In genomic region chr22:18147791-18148507, GRCh38 we compare ENCODE assay signal across 24 cellular contexts. TPM values are rescaled to one million over a fixed set of nuclear protein-coding genes. Genes with fewer than 3 reads are reported as not detected.
DNase-seq lines count a peak whose midpoint lies in the region; ATAC-seq and TF ChIP-seq lines count a peak whose summit lies in the region.
"Had no signal": no experiment of that assay in that cellular context is flagged by ENCODE, and none has a peak within 500 bp of the region (broad histone marks: within the 10 kb centered on the region; RNA-seq: fewer than 3 reads in every experiment).

No MANE protein-coding gene starts in this region.

- no peak overlapping the region for H3K4me3 ChIP-seq in CD4-positive, CD25-positive, alpha-beta regulatory T cell (ENCODE audit: low read depth, low read length)
- no peak overlapping the region for H3K4me3 ChIP-seq in CD8-positive, alpha-beta T cell (ENCODE audit: low read depth, low read length)
- H3K4me3 ChIP-seq in adipocyte (ENCODE audit: low read length) = peak overlapping the region; percentile 92
- H3K4me3 ChIP-seq: transverse colon had no signal

- H3K4me1 Mint-ChIP-seq in CD4-positive, CD25-positive, alpha-beta regulatory T cell = peaks cover 20 to 47% (median 37%) of the 10 kb centered on the region in 4 donors
- H3K4me1 Mint-ChIP-seq in CD8-positive, alpha-beta T cell (ENCODE audit: low read depth) = peaks cover 36% of the 10 kb centered on the region
- H3K4me1 Mint-ChIP-seq in nephron = no peaks in the 10 kb centered on the region
- H3K4me1 Mint-ChIP-seq in T-helper 2 cell treated with Interferon-gamma antibody and Interleukin-4, amounts not matched to agents 5 μg/mL and 100 μg/mL, for 36 hours (ENCODE audit: low read depth) = peaks cover 40% of the 10 kb centered on the region

- no peak for TF ChIP-seq CTCF in CD8-positive, alpha-beta T cell (IDR thresholded peaks at IDR 0.05)
- TF ChIP-seq CTCF in nephron (IDR thresholded peaks at IDR 0.05; ENCODE audit: unreplicated experiment in 3 of 3) = no peak

- CTCF ChIA-PET in CD8-positive, alpha-beta T cell (lab: Charles Lee) = no interaction called here

- POLR2A ChIA-PET in CD8-positive, alpha-beta T cell (lab: Charles Lee) = no interaction called here

- H3K9ac ChIP-seq in adipocyte (ENCODE audit: low read length) = peak overlapping the region; percentile 95

- no peaks in the 10 kb centered on the region for H3K27me3 Mint-ChIP-seq in CD4-positive, CD25-positive, alpha-beta regulatory T cell
- H3K27me3 Mint-ChIP-seq in CD8-positive, alpha-beta T cell (ENCODE audit: low read depth) = no peaks in the 10 kb centered on the region
- H3K27me3 Mint-ChIP-seq in nephron (ENCODE audit: low read depth) = peaks cover 40% of the 10 kb centered on the region
- H3K27me3 Mint-ChIP-seq in T-helper 2 cell treated with Interferon-gamma antibody and Interleukin-4, amounts not matched to agents 5 μg/mL and 100 μg/mL, for 36 hours (ENCODE audit: low read depth) = no peaks in the 10 kb centered on the region
- H3K27me3 Mint-ChIP-seq: stimulated activated naive CD8-positive, alpha-beta T cell treated with anti-CD3 and anti-CD28 coated beads, Interleukin-15, amount 100 ng/mL, for 72 hours had no signal

- H3K36me3 ChIP-seq in CD4-positive, CD25-positive, alpha-beta regulatory T cell (ENCODE audit: control insufficient read depth, insufficient read depth, low read length) = no peaks in the 10 kb centered on the region
- H3K36me3 ChIP-seq in CD8-positive, alpha-beta T cell (ENCODE audit: insufficient read depth, low read length) = no peaks in the 10 kb centered on the region
- H3K36me3 ChIP-seq in adipocyte (ENCODE audit: control insufficient read depth, insufficient read depth, low read length, severe bottlenecking) = no peaks in the 10 kb centered on the region
- H3K36me3 ChIP-seq: transverse colon had no signal

- no peak for ATAC-seq in CD4-positive, CD25-positive, alpha-beta regulatory T cell (ENCODE audit: low read depth in 2 of 2)
- no peak for ATAC-seq in CD8-positive, alpha-beta T cell
- no peak for ATAC-seq in GM18867 (IDR thresholded peaks at IDR 0.05; ENCODE audit: unreplicated experiment)
- no peak for ATAC-seq in HG03159 (IDR thresholded peaks at IDR 0.05; ENCODE audit: unreplicated experiment)
- ATAC-seq: stimulated activated naive CD8-positive, alpha-beta T cell treated with anti-CD3 and anti-CD28 coated beads, Interleukin-15, amount 100 ng/mL, for 72 hours had no signal

- no peaks in the 10 kb centered on the region for H3K27me3 ChIP-seq in CD4-positive, CD25-positive, alpha-beta regulatory T cell (ENCODE audit: control insufficient read depth, insufficient read depth, low read length)
- H3K27me3 ChIP-seq in CD8-positive, alpha-beta T cell (ENCODE audit: insufficient read depth, low read length) = no peaks in the 10 kb centered on the region
- H3K27me3 ChIP-seq in adipocyte (replicated peaks; ENCODE audit: control insufficient read depth, insufficient read depth, low read length) = no peaks in the 10 kb centered on the region
- H3K27me3 ChIP-seq: transverse colon had no signal

- peak overlapping the region; percentile 21 to 99 (median 70) for H3K4me3 Mint-ChIP-seq in CD4-positive, CD25-positive, alpha-beta regulatory T cell
- H3K4me3 Mint-ChIP-seq in CD8-positive, alpha-beta T cell = peak overlapping the region; percentile 13
- peak overlapping the region; percentile 6 to 31 (median 18) for H3K4me3 Mint-ChIP-seq in nephron
- H3K4me3 Mint-ChIP-seq in T-helper 2 cell treated with Interferon-gamma antibody and Interleukin-4, amounts not matched to agents 5 μg/mL and 100 μg/mL, for 36 hours = no peak overlapping the region

- H3K4me1 ChIP-seq in CD4-positive, CD25-positive, alpha-beta regulatory T cell (ENCODE audit: control insufficient read depth, insufficient read depth, low read length, poor library complexity, severe bottlenecking) = peaks cover 23% of the 10 kb centered on the region
- peaks cover 28% of the 10 kb centered on the region for H3K4me1 ChIP-seq in CD8-positive, alpha-beta T cell (ENCODE audit: insufficient read depth, low read length)
- H3K4me1 ChIP-seq in adipocyte (ENCODE audit: control insufficient read depth, insufficient read depth, low read length) = peaks cover 52% of the 10 kb centered on the region

- H3K36me3 Mint-ChIP-seq in CD4-positive, CD25-positive, alpha-beta regulatory T cell = no peaks in the 10 kb centered on the region
- no peaks in the 10 kb centered on the region for H3K36me3 Mint-ChIP-seq in CD8-positive, alpha-beta T cell
- H3K36me3 Mint-ChIP-seq in nephron (ENCODE audit: low read depth) = no peaks in the 10 kb centered on the region
- peaks cover 23% of the 10 kb centered on the region for H3K36me3 Mint-ChIP-seq in T-helper 2 cell treated with Interferon-gamma antibody and Interleukin-4, amounts not matched to agents 5 μg/mL and 100 μg/mL, for 36 hours (ENCODE audit: low read depth)

- peak overlapping the region in 2 of 3 donors; percentile 64 to 87 for H3K27ac Mint-ChIP-seq in CD4-positive, CD25-positive, alpha-beta regulatory T cell
- no peak overlapping the region for H3K27ac Mint-ChIP-seq in CD8-positive, alpha-beta T cell
- H3K27ac Mint-ChIP-seq in nephron = no peak overlapping the region
- no peak overlapping the region for H3K27ac Mint-ChIP-seq in T-helper 2 cell treated with Interferon-gamma antibody and Interleukin-4, amounts not matched to agents 5 μg/mL and 100 μg/mL, for 36 hours
- H3K27ac Mint-ChIP-seq: stimulated activated naive CD8-positive, alpha-beta T cell treated with anti-CD3 and anti-CD28 coated beads, Interleukin-15, amount 100 ng/mL, for 72 hours had no signal

- no peak for DNase-seq in CD4-positive, CD25-positive, alpha-beta regulatory T cell
- DNase-seq in CD8-positive, alpha-beta T cell = no peak
- DNase-seq in adipocyte (ENCODE audit: low read depth) (no peak), Ammon's horn (ENCODE audit: low spot score) (no peak)
- no peak for DNase-seq in T-helper 2 cell treated with Interferon-gamma antibody and Interleukin-4, amounts not matched to agents 5 μg/mL and 100 μg/mL, for 36 hours (ENCODE audit: low spot score)
- DNase-seq: activated gamma-delta T cell treated with Interleukin-2 at 50 U/mL for 16 hours; amniotic stem cell; cortex of kidney; DMS79; GF-D8; GOT3; hypothalamus; left ventricle myocardium superior; midbrain; NCI-H1092; NCI-H2029; NCI-H226; NCI-H748 treated with DMSO at 0.1 percent for 48 hours; stimulated activated naive CD8-positive, alpha-beta T cell treated with anti-CD3 and anti-CD28 coated beads, Interleukin-15, amount 100 ng/mL, for 72 hours; transverse colon had no signal

- intact Hi-C loops in CD8-positive, alpha-beta T cell (cut with DNase I, micrococcal nuclease) = no loop called here

- no peak overlapping the region for H3K27ac ChIP-seq in CD4-positive, CD25-positive, alpha-beta regulatory T cell (ENCODE audit: insufficient read depth, low read length, poor library complexity, severe bottlenecking)
- no peak overlapping the region for H3K27ac ChIP-seq in CD8-positive, alpha-beta T cell (ENCODE audit: low read depth, low read length)
- H3K27ac ChIP-seq: RWPE1, transverse colon had no signal

- H3K9me3 Mint-ChIP-seq in CD4-positive, CD25-positive, alpha-beta regulatory T cell = no peaks in the 10 kb centered on the region
- no peaks in the 10 kb centered on the region for H3K9me3 Mint-ChIP-seq in CD8-positive, alpha-beta T cell
- no peaks in the 10 kb centered on the region for H3K9me3 Mint-ChIP-seq in nephron
- no peaks in the 10 kb centered on the region for H3K9me3 Mint-ChIP-seq in T-helper 2 cell treated with Interferon-gamma antibody and Interleukin-4, amounts not matched to agents 5 μg/mL and 100 μg/mL, for 36 hours
- H3K9me3 Mint-ChIP-seq: stimulated activated naive CD8-positive, alpha-beta T cell treated with anti-CD3 and anti-CD28 coated beads, Interleukin-15, amount 100 ng/mL, for 72 hours had no signal

- H3K9me3 ChIP-seq in CD4-positive, CD25-positive, alpha-beta regulatory T cell (ENCODE audit: control insufficient read depth in 2 of 2, low read length in 2 of 2) = no peaks in the 10 kb centered on the region
- H3K9me3 ChIP-seq in CD8-positive, alpha-beta T cell (ENCODE audit: low read length) = no peaks in the 10 kb centered on the region
- H3K9me3 ChIP-seq in adipocyte (ENCODE audit: control insufficient read depth, low read length) = no peaks in the 10 kb centered on the region
- H3K9me3 ChIP-seq: transverse colon had no signal

RNA-seq across cellular contexts. Expression of gene USP18, which starts 2.0 kb away (rescaled TPM):
- 7.6 TPM for total RNA-seq in CD4-positive, CD25-positive, alpha-beta regulatory T cell
- 10 to 100 TPM in 3 of 4 donors, 1 to 10 TPM in 1; 6.4 to 16.0 (median 12.9) TPM for polyA plus RNA-seq in CD4-positive, CD25-positive, alpha-beta regulatory T cell
- 1 to 10 TPM; 2.0 to 2.9 TPM for total RNA-seq in CD8-positive, alpha-beta T cell

RNA-seq across cellular contexts. Expression of gene TUBA8, which starts 37.3 kb away (rescaled TPM):
- total RNA-seq in CD4-positive, CD25-positive, alpha-beta regulatory T cell = 2.3 TPM
- polyA plus RNA-seq in CD4-positive, CD25-positive, alpha-beta regulatory T cell = under 1 TPM; 0.15 to 0.37 (median 0.29) TPM
- total RNA-seq in CD8-positive, alpha-beta T cell = 1 to 10 TPM; 1.3 to 1.4 TPM

Comparison
In these comparisons a context has a peak if more than half of its experiments do, and no peak if none do; other contexts are left out.
1. H3K27ac Mint-ChIP-seq: peak in CD4-positive, CD25-positive, alpha-beta regulatory T cell (2 of 3); none in CD8-positive, alpha-beta T cell (single experiment), nephron (0 of 3) and T-helper 2 cell treated with Interferon-gamma antibody and Interleukin-4, amounts not matched to agents 5 μg/mL and 100 μg/mL, for 36 hours (single experiment).